In the genomic region with DNA sequence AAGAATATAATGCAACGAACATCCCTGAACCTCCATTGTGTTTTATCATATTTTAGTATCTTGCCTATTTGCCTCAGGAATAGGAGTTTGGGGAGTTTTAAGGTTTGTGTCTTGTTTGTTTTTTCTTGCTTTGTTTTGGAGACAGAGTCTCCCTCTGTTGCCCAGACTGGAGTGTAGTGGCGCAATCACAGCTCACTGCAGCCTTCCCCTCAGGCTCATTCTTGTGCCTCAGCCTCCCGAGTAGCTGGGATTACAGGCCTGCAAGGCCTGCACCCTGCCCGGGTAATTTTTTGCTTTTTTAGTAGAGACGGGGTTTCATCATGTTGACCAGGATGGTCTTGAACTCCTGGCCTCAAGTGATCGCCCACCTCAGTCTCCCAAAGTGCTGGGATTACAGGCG, we compare ENCODE assay signal across 19 cellular contexts.
"Had no signal": no experiment of that assay in that cellular context is flagged by ENCODE, and none has a peak within 500 bp of the region (broad histone marks: within the 10 kb centered on the region; RNA-seq: fewer than 3 reads in every experiment).

No MANE protein-coding gene starts in this region.

- H3K27ac Mint-ChIP-seq: activated CD4-positive, alpha-beta memory T cell treated with anti-CD3 and anti-CD28 coated beads for 36 hours; activated naive CD8-positive, alpha-beta T cell treated with anti-CD3 and anti-CD28 coated beads for 36 hours; mesothelial cell of epicardium; naive thymus-derived CD8-positive, alpha-beta T cell; neural progenitor cell had no signal

- H2AFZ ChIP-seq: neural progenitor cell had no signal

- H3K36me3 Mint-ChIP-seq: activated CD4-positive, alpha-beta memory T cell treated with anti-CD3 and anti-CD28 coated beads for 36 hours; activated naive CD8-positive, alpha-beta T cell treated with anti-CD3 and anti-CD28 coated beads for 36 hours; mesothelial cell of epicardium; naive thymus-derived CD8-positive, alpha-beta T cell had no signal

- H3K27ac ChIP-seq: neural progenitor cell, tibial artery had no signal

- H3K27me3 ChIP-seq: neural progenitor cell, tibial artery had no signal

- H3K4me3 Mint-ChIP-seq: activated CD4-positive, alpha-beta memory T cell treated with anti-CD3 and anti-CD28 coated beads for 36 hours; activated naive CD8-positive, alpha-beta T cell treated with anti-CD3 and anti-CD28 coated beads for 36 hours; mesothelial cell of epicardium; naive thymus-derived CD8-positive, alpha-beta T cell; neural progenitor cell had no signal

- DNase-seq: activated CD4-positive, alpha-beta memory T cell treated with anti-CD3 and anti-CD28 coated beads for 36 hours; activated CD4-positive, alpha-beta T cell treated with anti-CD3 and anti-CD28 coated beads for 48 hours; activated naive CD4-positive, alpha-beta T cell treated with Interleukin-2 at 50 U/mL for 16 hours; activated naive CD8-positive, alpha-beta T cell treated with anti-CD3 and anti-CD28 coated beads for 36 hours; activated T-cell treated with anti-CD3 and anti-CD28 coated beads, Interleukin-2, amount 50 U/mL, for 48 hours; amniotic stem cell; cerebellar nuclear complex; cortex of kidney; foreskin melanocyte; naive thymus-derived CD8-positive, alpha-beta T cell; stimulated activated CD4-positive, alpha-beta T cell treated with anti-CD3 and anti-CD28 coated beads, Interleukin-4, amount 100 ng/mL, for 4 hours; stimulated activated naive CD8-positive, alpha-beta T cell treated with anti-CD3 and anti-CD28 coated beads, Interleukin-15, Interleukin-2, amounts not matched to agents 100 U/mL and 50 U/mL, for 24 hours; T1000; tibial artery had no signal

- H3K4me3 ChIP-seq: lung, neural progenitor cell, tibial artery had no signal

- H3K36me3 ChIP-seq: neural progenitor cell, tibial artery had no signal

- ATAC-seq: left lobe of liver; naive thymus-derived CD8-positive, alpha-beta T cell; stimulated activated naive CD8-positive, alpha-beta T cell treated with anti-CD3 and anti-CD28 coated beads, Interleukin-15, Interleukin-2, amounts not matched to agents 100 U/mL and 50 U/mL, for 24 hours had no signal

- FAIRE-seq: urothelium cell line had no signal

- H3K4me2 ChIP-seq: neural progenitor cell had no signal

- H3K27me3 Mint-ChIP-seq: activated CD4-positive, alpha-beta memory T cell treated with anti-CD3 and anti-CD28 coated beads for 36 hours; activated naive CD8-positive, alpha-beta T cell treated with anti-CD3 and anti-CD28 coated beads for 36 hours; naive thymus-derived CD8-positive, alpha-beta T cell had no signal

- H3K4me1 Mint-ChIP-seq: activated naive CD8-positive, alpha-beta T cell treated with anti-CD3 and anti-CD28 coated beads for 36 hours; naive thymus-derived CD8-positive, alpha-beta T cell; neural progenitor cell had no signal

- H3K9ac ChIP-seq: neural progenitor cell had no signal

- H3K9me3 ChIP-seq: tibial artery had no signal
